Comparison of ENCODE assay signal across 1 cellular context in genomic region chr2:10079931-10080535, GRCh38.
A peak's percentile ranks its signal among the peaks of the same experiment; 100 is the strongest.
TF ChIP-seq lines count a peak whose summit lies in the region.

Gene CYS1, minus strand, starts transcription at chr2:10080411. Its CDS starts 188 bp downstream, at chr2:10080223.

TF ChIP-seq in H1, 55 proteins besides CTCF, POLR2A, EP300 and RAD21 (continued from another document):
- TF ChIP-seq SP4 (IDR thresholded peaks at IDR 0.05; ENCODE audit: low read length): no peak
- no peak for TF ChIP-seq HDAC2 (IDR thresholded peaks at IDR 0.05; ENCODE audit: borderline replicate concordance in 1 of 2, low read depth in 2 of 2, low read length in 2 of 2)
- TF ChIP-seq NRF1 (IDR thresholded peaks at IDR 0.05; ENCODE audit: low read depth, low read length): no peak
- TF ChIP-seq PHF8 (conservative IDR thresholded peaks at IDR 0.05; ENCODE audit: low read depth, low read length): peak; percentile 13; the same call in 1 of the 2 replicates
- TF ChIP-seq HDAC6 (IDR thresholded peaks at IDR 0.05; ENCODE audit: low read depth, low read length): no peak
- TF ChIP-seq TCF12 (IDR thresholded peaks at IDR 0.05; ENCODE audit: low read depth, low read length): no peak
